Comparison of ENCODE assay signal across 17 cellular contexts in the genomic region with DNA sequence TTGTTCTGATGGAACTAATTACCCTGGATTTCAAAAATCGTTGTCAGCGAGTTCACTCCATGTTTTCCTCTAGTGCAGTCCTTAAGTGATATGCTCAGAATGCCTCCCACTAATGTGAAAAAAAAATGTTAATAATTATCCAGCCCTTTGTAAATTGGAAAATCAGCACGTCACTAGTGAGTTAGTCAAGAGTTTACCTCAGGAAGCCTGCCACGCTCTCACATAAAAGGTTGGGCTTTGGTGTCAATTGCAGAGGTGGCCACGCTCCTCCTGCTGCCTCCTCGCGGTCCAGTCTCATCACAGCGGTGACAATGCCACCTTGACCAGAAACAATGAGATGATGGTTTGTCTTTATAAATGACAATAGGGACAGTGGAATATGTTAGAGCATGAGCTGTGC. TPM values are rescaled to one million over a fixed set of nuclear protein-coding genes. Genes with fewer than 3 reads are reported as not detected.
DNase-seq lines count a peak whose midpoint lies in the region; ATAC-seq and TF ChIP-seq lines count a peak whose summit lies in the region.
"Had no signal": no experiment of that assay in that cellular context is flagged by ENCODE, and none has a peak within 500 bp of the region (broad histone marks: within the 10 kb centered on the region; RNA-seq: fewer than 3 reads in every experiment).

No MANE protein-coding gene starts in this region.

- no peak overlapping the region for H2AFZ ChIP-seq in OCI-LY7 (ENCODE audit: low read length)

- TF ChIP-seq CTCF in osteocyte (IDR thresholded peaks at IDR 0.05): no peak
- no peak for TF ChIP-seq CTCF in OCI-LY7 (conservative IDR thresholded peaks at IDR 0.05; ENCODE audit: low read length)

- peaks cover 8 to 15% (median 11%) of the 10 kb centered on the region in 4 donors for H3K4me1 Mint-ChIP-seq in CD4-positive, alpha-beta memory T cell
- no peaks in the 10 kb centered on the region for H3K4me1 Mint-ChIP-seq in osteocyte (ENCODE audit: unreplicated experiment)

- peaks cover 24 to 33% of the 10 kb centered on the region in 2 donors for H3K36me3 Mint-ChIP-seq in CD4-positive, alpha-beta memory T cell
- peaks cover 14% of the 10 kb centered on the region for H3K36me3 Mint-ChIP-seq in osteocyte (ENCODE audit: unreplicated experiment)

- H3K4me1 ChIP-seq in CD4-positive, alpha-beta memory T cell (ENCODE audit: insufficient read depth, low read length): peaks cover 13% of the 10 kb centered on the region
- H3K4me1 ChIP-seq in OCI-LY7 (ENCODE audit: insufficient read depth, low read length, poor library complexity, severe bottlenecking): peaks cover 5% of the 10 kb centered on the region
- H3K4me1 ChIP-seq: BLaER1, SJCRH30 had no signal

- H3K9me3 ChIP-seq in CD4-positive, alpha-beta memory T cell (ENCODE audit: control insufficient read depth in 1 of 2, low read length in 2 of 2): no peaks in the 10 kb centered on the region
- H3K9me3 ChIP-seq in OCI-LY7 (ENCODE audit: low read length): no peaks in the 10 kb centered on the region
- H3K9me3 ChIP-seq: BLaER1, MG63, SJCRH30 had no signal

- no TSS peak for BruUV-seq in OCI-LY7 (replicated peaks; lab: Mats Ljungman, UMichigan)

- H3K27me3 Mint-ChIP-seq in CD4-positive, alpha-beta memory T cell: no peaks in the 10 kb centered on the region
- no peaks in the 10 kb centered on the region for H3K27me3 Mint-ChIP-seq in osteocyte (ENCODE audit: unreplicated experiment)

- intact Hi-C loops in CD4-positive, alpha-beta memory T cell (cut with micrococcal nuclease): no loop called here
- intact Hi-C loops in OCI-LY7 (cut with micrococcal nuclease; ENCODE audit: unreplicated experiment): loop anchor here (5.0 kb wide), 2 partner anchors 74 to 844 kb away; a partner anchor contains a TSS

- POLR2A ChIA-PET in CD4-positive, alpha-beta memory T cell (lab: Charles Lee; ENCODE audit: partially characterized antibody): interaction anchor here (5.1 kb wide), 1 partner anchor 120 kb away, joined by 66 read pairs; no protein-coding TSS in a partner anchor
- POLR2A ChIA-PET in OCI-LY7 (lab: Charles Lee): no interaction called here

- no peak for DNase-seq in CD4-positive, alpha-beta memory T cell
- DNase-seq in DMS53 treated with DMSO at 0.1 percent for 48 hours (lab: John Stamatoyannopoulos, UW; ENCODE audit: unreplicated experiment) (peak; percentile 89), epithelial cell of prostate (ENCODE audit: low read depth, low spot score) (no peak), osteocyte (ENCODE audit: extremely low spot score, unreplicated experiment) (peak; percentile 51), OCI-LY7 (ENCODE audit: low spot score) (no peak)
- no peak for DNase-seq in activated T-cell treated with anti-CD3 and anti-CD28 coated beads, Interleukin-2, amount 50 U/mL, for 48 hours
- DNase-seq: ACHN; CD8-positive, alpha-beta T cell; MG63; NCI-H1417; NCI-H1694 treated with DMSO at 0.1 percent for 48 hours; NCI-H2081 treated with DMSO at 0.1 percent for 48 hours; NCI-H446 treated with DMSO at 0.1 percent for 48 hours; NCI-H69; SJCRH30 had no signal

- no peaks in the 10 kb centered on the region for H4K20me1 ChIP-seq in OCI-LY7 (ENCODE audit: insufficient read depth, low read length)
- H4K20me1 ChIP-seq: BLaER1 had no signal

- no peaks in the 10 kb centered on the region for H3K9me3 Mint-ChIP-seq in CD4-positive, alpha-beta memory T cell
- H3K9me3 Mint-ChIP-seq in osteocyte (ENCODE audit: unreplicated experiment): no peaks in the 10 kb centered on the region
- H3K9me3 Mint-ChIP-seq: CD8-positive, alpha-beta T cell had no signal

- H3K4me2 ChIP-seq in OCI-LY7 (ENCODE audit: low read length): no peak overlapping the region
- H3K4me2 ChIP-seq: BLaER1 had no signal

- ATAC-seq in GM21360 (IDR thresholded peaks at IDR 0.05; ENCODE audit: unreplicated experiment): no peak
- ATAC-seq: CD8-positive, alpha-beta T cell had no signal

- no peaks in the 10 kb centered on the region for H3K79me2 ChIP-seq in OCI-LY7 (ENCODE audit: insufficient read depth, low read depth, low read length)

- H3K27me3 ChIP-seq in CD4-positive, alpha-beta memory T cell (ENCODE audit: insufficient read depth, low read length): no peaks in the 10 kb centered on the region
- H3K27me3 ChIP-seq: BLaER1, MG63, SJCRH30 had no signal

- CTCF ChIA-PET in CD4-positive, alpha-beta memory T cell (lab: Charles Lee; ENCODE audit: partially characterized antibody): interaction anchor here (1.3 to 13.3 kb wide), 6 partner anchors 8 to 166 kb away, joined by 4 to 218 read pairs (median 47); a partner anchor contains a TSS
- CTCF ChIA-PET in OCI-LY7 (lab: Charles Lee; ENCODE audit: unreplicated experiment): no interaction called here

- H3K4me3 Mint-ChIP-seq in CD4-positive, alpha-beta memory T cell: no peak overlapping the region
- H3K4me3 Mint-ChIP-seq in osteocyte (ENCODE audit: unreplicated experiment): no peak overlapping the region
- H3K4me3 Mint-ChIP-seq: CD8-positive, alpha-beta T cell had no signal

- H3K9me2 ChIP-seq in OCI-LY7 (ENCODE audit: insufficient read depth, low read length): no peaks in the 10 kb centered on the region

- H3K27ac Mint-ChIP-seq in CD4-positive, alpha-beta memory T cell: peak overlapping the region in 4 of 7 donors; percentile 23 to 75 (median 52)
- no peak overlapping the region for H3K27ac Mint-ChIP-seq in osteocyte (ENCODE audit: unreplicated experiment)
- H3K27ac Mint-ChIP-seq: CD8-positive, alpha-beta T cell had no signal

- H3K27ac ChIP-seq in CD4-positive, alpha-beta memory T cell (ENCODE audit: low read depth, low read length): no peak overlapping the region
- H3K27ac ChIP-seq in epithelial cell of prostate: peak overlapping the region; percentile 100
- H3K27ac ChIP-seq in OCI-LY7 (ENCODE audit: low read depth, low read length, poor library complexity, severe bottlenecking): no peak overlapping the region
- H3K27ac ChIP-seq: BLaER1, SJCRH30 had no signal

- H3K36me3 ChIP-seq in CD4-positive, alpha-beta memory T cell (ENCODE audit: insufficient read depth, low read length): peaks cover 22% of the 10 kb centered on the region
- no peaks in the 10 kb centered on the region for H3K36me3 ChIP-seq in OCI-LY7 (ENCODE audit: insufficient read depth, low read length)
- H3K36me3 ChIP-seq: BLaER1, MG63 had no signal

- H3K4me3 ChIP-seq in CD4-positive, alpha-beta memory T cell (ENCODE audit: low read length in 2 of 2): no peak overlapping the region
- H3K4me3 ChIP-seq in OCI-LY7 (ENCODE audit: low read depth, low read length, poor library complexity, severe bottlenecking): no peak overlapping the region
- H3K4me3 ChIP-seq: BLaER1, MG63, SJCRH30 had no signal

RNA-seq across cellular contexts. Expression of a gene that starts 22.5 kb away (rescaled TPM):
- 10 to 100 TPM; 52.7 to 54.2 TPM for total RNA-seq in CD4-positive, alpha-beta memory T cell
- 100 to 1,000 TPM; 107 to 123 TPM for polyA plus RNA-seq in CD4-positive, alpha-beta memory T cell
- total RNA-seq in osteocyte (26.8 and 27.3 TPM in 2 replicates), OCI-LY7 (2022) (1.8 and 2.1 TPM in 2 replicates)
- 7.0 and 9.1 TPM in 2 replicates for total RNA-seq in OCI-LY7 (2014; rRNA removed; shearing (Covaris generic))

RNA-seq across cellular contexts. Expression of a gene that starts 59.7 kb away (rescaled TPM):
- not detected for total RNA-seq in CD4-positive, alpha-beta memory T cell
- polyA plus RNA-seq in CD4-positive, alpha-beta memory T cell: not detected
- total RNA-seq in osteocyte (0.63 and 1.1 TPM in 2 replicates), OCI-LY7 (2022) (not detected in 2 replicates)
- total RNA-seq in OCI-LY7 (2014; rRNA removed; shearing (Covaris generic)): not detected in 2 replicates
- total RNA-seq: CD8-positive, alpha-beta T cell; SJCRH30 had no signal

Comparison
In these comparisons a context has a peak if more than half of its experiments do, and no peak if none do; other contexts are left out.
1. DNase-seq: peak in DMS53 treated with DMSO at 0.1 percent for 48 hours (single experiment) and osteocyte (single experiment); none in CD4-positive, alpha-beta memory T cell (0 of 5), epithelial cell of prostate (single experiment), OCI-LY7 (single experiment) and activated T-cell treated with anti-CD3 and anti-CD28 coated beads, Interleukin-2, amount 50 U/mL, for 48 hours (0 of 2).